In the genomic region with DNA sequence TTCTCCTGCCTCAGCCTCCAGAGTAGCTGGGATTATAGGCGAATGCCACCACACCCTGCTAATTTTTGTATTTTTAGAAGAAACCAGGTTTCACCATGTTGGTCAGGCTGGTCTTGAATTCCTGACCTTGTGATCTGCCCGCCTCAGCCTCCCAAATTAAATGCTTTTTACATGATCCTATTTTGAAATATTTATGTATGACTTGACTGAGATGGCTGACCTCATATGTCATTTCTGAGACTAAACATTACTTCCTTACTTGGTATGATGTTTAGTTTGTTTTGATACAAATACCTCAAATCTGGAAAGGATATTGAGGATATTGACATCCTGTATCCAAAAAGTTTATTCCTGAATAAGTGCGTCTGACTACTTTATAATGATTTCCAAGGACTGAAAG, we compare ENCODE assay signal across 20 cellular contexts. TPM values are rescaled to one million over a fixed set of nuclear protein-coding genes. Genes with fewer than 3 reads are reported as not detected.
A peak's percentile ranks its signal among the peaks of the same experiment; 100 is the strongest.
DNase-seq lines count a peak whose midpoint lies in the region; ATAC-seq and TF ChIP-seq lines count a peak whose summit lies in the region.
"Had no signal": no experiment of that assay in that cellular context is flagged by ENCODE, and none has a peak within 500 bp of the region (broad histone marks: within the 10 kb centered on the region; RNA-seq: fewer than 3 reads in every experiment).

No MANE protein-coding gene starts in this region.

- H3K27ac Mint-ChIP-seq in naive thymus-derived CD8-positive, alpha-beta T cell, result peak overlapping the region in 6 of 10 donors; percentile 10 to 85 (median 62)
- H3K27ac Mint-ChIP-seq: activated naive CD8-positive, alpha-beta T cell; type B pancreatic cell had no signal

- no peak for ATAC-seq in naive thymus-derived CD8-positive, alpha-beta T cell

- no peaks in the 10 kb centered on the region for H3K9me3 ChIP-seq in right atrium auricular region
- no peaks in the 10 kb centered on the region for H3K9me3 ChIP-seq in esophagus muscularis mucosa
- no peaks in the 10 kb centered on the region for H3K9me3 ChIP-seq in uterus

- peaks cover 5 to 50% (median 8%) of the 10 kb centered on the region in 3 donors for H3K36me3 Mint-ChIP-seq in naive thymus-derived CD8-positive, alpha-beta T cell

- H3K9me3 Mint-ChIP-seq in naive thymus-derived CD8-positive, alpha-beta T cell, result no peaks in the 10 kb centered on the region
- H3K9me3 Mint-ChIP-seq: type B pancreatic cell had no signal

- no peak for DNase-seq in right atrium auricular region (ENCODE audit: low spot score)
- DNase-seq in cardiac septum (ENCODE audit: low spot score), result no peak
- no peak for DNase-seq in esophagus muscularis mucosa (ENCODE audit: extremely low spot score)
- DNase-seq in naive thymus-derived CD8-positive, alpha-beta T cell, result no peak
- no peak for DNase-seq in uterus
- no peak for DNase-seq in KBM-7
- DNase-seq in NCI-H2227 (lab: John Stamatoyannopoulos, UW; ENCODE audit: unreplicated experiment), result no peak
- DNase-seq in NCI-H1436 treated with DMSO at 0.1 percent for 48 hours (lab: John Stamatoyannopoulos, UW), result no peak
- DNase-seq: ACHN; activated CD4-positive, CD25-positive, alpha-beta regulatory T cell treated with anti-CD3 and anti-CD28 coated beads, Interleukin-2, amount 50 U/mL, for 72 hours; activated CD8-positive, alpha-beta memory T cell treated with anti-CD3 and anti-CD28 coated beads, Interleukin-2, amount 50 U/mL, for 48 hours; Calu3; cerebellar nuclear complex; NCI-H1694 treated with DMSO at 0.1 percent for 48 hours; NCI-H524 treated with DMSO at 0.1 percent for 48 hours; posterior cingulate gyrus had no signal

- H3K27ac ChIP-seq in right atrium auricular region (peak overlapping the region; percentile 89 to 91), esophagus muscularis mucosa (replicated peaks in 1 of 4) (peak overlapping the region; percentile 85 to 92 (median 88)), uterus (peak overlapping the region; percentile 88 to 89)
- H3K27ac ChIP-seq: epithelial cell of prostate had no signal

- in situ Hi-C loops in KBM-7 (cut with MboI; ENCODE audit: low pct_unique_long_range_greater_than_20kb, low sequenced_read_pairs), result no loop called here

- TF ChIP-seq CTCF in right atrium auricular region (IDR thresholded peaks at IDR 0.05) (no peak), esophagus muscularis mucosa (IDR thresholded peaks at IDR 0.05) (no peak), uterus (IDR thresholded peaks at IDR 0.05) (no peak)

- TF ChIP-seq EP300 in esophagus muscularis mucosa (IDR thresholded peaks at IDR 0.05), result no peak

- no peaks in the 10 kb centered on the region for H3K27me3 ChIP-seq in right atrium auricular region
- H3K27me3 ChIP-seq in esophagus muscularis mucosa, result no peaks in the 10 kb centered on the region
- no peaks in the 10 kb centered on the region for H3K27me3 ChIP-seq in uterus

- 65% methylated on average over 3 of the region's 3 CpGs for WGBS in esophagus muscularis mucosa

- peaks cover 0 to 73% of the 10 kb centered on the region in 2 donors for H3K4me1 ChIP-seq in right atrium auricular region
- H3K4me1 ChIP-seq in esophagus muscularis mucosa, result peaks cover 55 to 72% (median 69%) of the 10 kb centered on the region in 4 donors
- peaks cover 12 to 18% of the 10 kb centered on the region in 2 donors for H3K4me1 ChIP-seq in uterus

- intact Hi-C loops in cardiac septum (cut with DNase I), result no loop called here
- intact Hi-C loops in esophagus muscularis mucosa (cut with DNase I), result no loop called here
- intact Hi-C loops in uterus (cut with DNase I; ENCODE audit: low total_unique reads), result no loop called here

- no peak for TF ChIP-seq POLR2A in esophagus muscularis mucosa (IDR thresholded peaks at IDR 0.05; ENCODE audit: low read depth)
- TF ChIP-seq POLR2A in uterus (IDR thresholded peaks at IDR 0.05), result no peak

- peak overlapping the region in 1 of 2 donors; percentile 37 for H3K4me3 ChIP-seq in right atrium auricular region
- H3K4me3 ChIP-seq in esophagus muscularis mucosa, result peak overlapping the region; percentile 40 to 57 (median 48)
- H3K4me3 ChIP-seq in uterus, result no peak overlapping the region

- H3K4me1 Mint-ChIP-seq in naive thymus-derived CD8-positive, alpha-beta T cell, result peaks cover 12 to 48% (median 37%) of the 10 kb centered on the region in 4 donors

- no peaks in the 10 kb centered on the region for H3K27me3 Mint-ChIP-seq in naive thymus-derived CD8-positive, alpha-beta T cell
- H3K27me3 Mint-ChIP-seq: activated naive CD8-positive, alpha-beta T cell; type B pancreatic cell had no signal

- H3K36me3 ChIP-seq in right atrium auricular region, result peaks cover 49% of the 10 kb centered on the region
- peaks cover 25 to 55% (median 45%) of the 10 kb centered on the region in 4 donors for H3K36me3 ChIP-seq in esophagus muscularis mucosa
- no peaks in the 10 kb centered on the region for H3K36me3 ChIP-seq in uterus

- POLR2A ChIA-PET in naive thymus-derived CD8-positive, alpha-beta T cell (lab: Charles Lee), result interaction anchor here (2.2 to 3.2 kb wide), 2 partner anchors 11 to 21 kb away, joined by 5 to 15 read pairs; a partner anchor contains a TSS

- peak overlapping the region in 3 of 10 donors; percentile 6 to 86 (median 12) for H3K4me3 Mint-ChIP-seq in naive thymus-derived CD8-positive, alpha-beta T cell
- H3K4me3 Mint-ChIP-seq: activated naive CD8-positive, alpha-beta T cell; type B pancreatic cell had no signal

RNA-seq across cellular contexts. Expression of a gene that starts 11.9 kb away (rescaled TPM):
- total RNA-seq in right atrium auricular region (100 to 1,000 TPM; 112 to 152 TPM), cardiac septum (163 TPM), esophagus muscularis mucosa (100 to 1,000 TPM; 157 to 210 (median 183) TPM), uterus (100 to 1,000 TPM in 2 of 4 donors, 10 to 100 TPM in 2; 40.9 to 318 (median 118) TPM)
- 100 to 1,000 TPM; 133 to 135 TPM for total RNA-seq in naive thymus-derived CD8-positive, alpha-beta T cell
- 100 to 1,000 TPM; 123 to 157 (median 127) TPM for polyA plus RNA-seq in naive thymus-derived CD8-positive, alpha-beta T cell

RNA-seq across cellular contexts. Expression of a gene that starts 25.7 kb away (rescaled TPM):
- total RNA-seq in right atrium auricular region, result not detected
- total RNA-seq in cardiac septum, result not detected
- 1 to 10 TPM in 1 of 4 donors, under 1 TPM in 2, not detected in 1; under 0.01 to 1.1 (median 0.29) TPM for total RNA-seq in esophagus muscularis mucosa
- not detected for total RNA-seq in naive thymus-derived CD8-positive, alpha-beta T cell
- not detected for polyA plus RNA-seq in naive thymus-derived CD8-positive, alpha-beta T cell
- under 1 TPM in 2 of 4 donors, not detected in 2; 0.41 to 0.91 TPM for total RNA-seq in uterus
- total RNA-seq: T-helper 1 cell treated with Interleukin-12 subunit alpha and Interleukin-12 subunit beta and Interleukin-4 antibody, amounts not matched to agents 30 ng/mL and 1 ng/mL, for 36 hours had no signal

RNA-seq across cellular contexts. Expression of a gene that starts 49.8 kb away (rescaled TPM):
- total RNA-seq in right atrium auricular region (1,000 to 10,000 TPM in 1 of 2 donors, 100 to 1,000 TPM in 1; 419 to 1,068 TPM), cardiac septum (283 TPM), esophagus muscularis mucosa (10 to 100 TPM; 62.5 to 93.9 (median 72.9) TPM), uterus (10 to 100 TPM; 12.8 to 45.9 (median 23.8) TPM)
- 10 to 100 TPM; 36.8 to 43.1 TPM for total RNA-seq in naive thymus-derived CD8-positive, alpha-beta T cell
- polyA plus RNA-seq in naive thymus-derived CD8-positive, alpha-beta T cell, result 100 to 1,000 TPM; 162 to 215 (median 192) TPM

Comparison
In these comparisons a context has a peak if more than half of its experiments do, and no peak if none do; other contexts are left out.
1. H3K4me3 ChIP-seq: peak in esophagus muscularis mucosa (4 of 4); none in uterus (0 of 2).
2. Peak in every context shown above with its lines, with median percentiles within 50 percentile points of each other: H3K27ac ChIP-seq.